ENCODE assay signal across 23 cellular contexts in the genomic region with DNA sequence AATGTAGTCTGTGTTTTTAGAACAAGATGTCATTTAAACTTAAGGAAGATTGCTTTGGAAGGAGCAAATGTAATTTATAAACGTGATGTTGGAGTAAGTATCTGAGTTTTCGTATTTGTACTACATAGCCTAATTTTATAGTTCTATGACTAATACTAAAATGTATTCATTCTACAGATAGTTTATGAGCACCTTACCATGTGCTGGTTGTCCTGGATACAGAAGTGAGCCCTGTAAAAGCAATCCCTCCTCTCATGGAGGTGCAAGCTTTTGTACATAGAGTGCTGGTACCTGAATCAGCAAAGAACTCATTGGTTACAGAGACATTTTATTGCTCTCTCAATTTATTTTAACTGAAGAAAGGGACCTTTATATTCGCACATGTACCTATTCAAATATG.
"Had no signal": no experiment of that assay in that cellular context is flagged by ENCODE, and none has a peak within 500 bp of the region (broad histone marks: within the 10 kb centered on the region; RNA-seq: fewer than 3 reads in every experiment).

No MANE protein-coding gene starts in this region.

- ATAC-seq: effector memory CD8-positive, alpha-beta T cell; gastrocnemius medialis; left lung; naive thymus-derived CD4-positive, alpha-beta T cell; sciatic nerve; stimulated activated naive CD8-positive, alpha-beta T cell treated with anti-CD3 and anti-CD28 coated beads, Interleukin-15, amount 100 ng/mL, for 72 hours; upper lobe of right lung had no signal

- H3K4me1 ChIP-seq: prostate gland, uterus had no signal

- H3K4me3 ChIP-seq: gastrocnemius medialis, left lung, neural progenitor cell, prostate gland, right atrium auricular region, smooth muscle cell, suprapubic skin, transverse colon, upper lobe of right lung, uterus had no signal

- H3K27ac ChIP-seq: gastrocnemius medialis, left lung, neural progenitor cell, right atrium auricular region, suprapubic skin, transverse colon, upper lobe of right lung, uterus had no signal

- H3K9me3 ChIP-seq: gastrocnemius medialis, left lung, prostate gland, right atrium auricular region, suprapubic skin, transverse colon, upper lobe of right lung, uterus had no signal

- DNase-seq: cortex of kidney; effector memory CD8-positive, alpha-beta T cell; erythroblast; gastrocnemius medialis; kidney; left lung; mesenchymal stem cell; naive thymus-derived CD4-positive, alpha-beta T cell; stimulated activated CD4-positive, alpha-beta T cell treated with anti-CD3 and anti-CD28 coated beads, Interleukin-12 subunit alpha, Interleukin-12 subunit beta, amount 100 ng/mL, for 4 hours; stimulated activated CD4-positive, alpha-beta T cell treated with anti-CD3 and anti-CD28 coated beads, Interleukin-1b, Interleukin-23, amount 100 ng/mL, for 48 hours; stimulated activated CD4-positive, alpha-beta T cell treated with anti-CD3 and anti-CD28 coated beads, Interleukin-4, amount 100 ng/mL, for 1 hour; stimulated activated CD8-positive, alpha-beta memory T cell treated with anti-CD3 and anti-CD28 coated beads, Interleukin-4, amount 100 ng/mL, for 48 hours; stimulated activated naive CD4-positive, alpha-beta T cell; stimulated activated naive CD8-positive, alpha-beta T cell treated with anti-CD3 and anti-CD28 coated beads, Interleukin-15, amount 100 ng/mL, for 72 hours; transverse colon; upper lobe of right lung; uterus had no signal

- H2AFZ ChIP-seq: neural progenitor cell had no signal

- H3K4me2 ChIP-seq: neural progenitor cell, smooth muscle cell had no signal

- H3K9ac ChIP-seq: neural progenitor cell had no signal

- H3K36me3 ChIP-seq: gastrocnemius medialis, prostate gland, uterus had no signal

- H3K27me3 ChIP-seq: gastrocnemius medialis, left lung, neural progenitor cell, right atrium auricular region, suprapubic skin, transverse colon, upper lobe of right lung, uterus had no signal
